ENCODE assay signal across 8 cellular contexts in the genomic region with DNA sequence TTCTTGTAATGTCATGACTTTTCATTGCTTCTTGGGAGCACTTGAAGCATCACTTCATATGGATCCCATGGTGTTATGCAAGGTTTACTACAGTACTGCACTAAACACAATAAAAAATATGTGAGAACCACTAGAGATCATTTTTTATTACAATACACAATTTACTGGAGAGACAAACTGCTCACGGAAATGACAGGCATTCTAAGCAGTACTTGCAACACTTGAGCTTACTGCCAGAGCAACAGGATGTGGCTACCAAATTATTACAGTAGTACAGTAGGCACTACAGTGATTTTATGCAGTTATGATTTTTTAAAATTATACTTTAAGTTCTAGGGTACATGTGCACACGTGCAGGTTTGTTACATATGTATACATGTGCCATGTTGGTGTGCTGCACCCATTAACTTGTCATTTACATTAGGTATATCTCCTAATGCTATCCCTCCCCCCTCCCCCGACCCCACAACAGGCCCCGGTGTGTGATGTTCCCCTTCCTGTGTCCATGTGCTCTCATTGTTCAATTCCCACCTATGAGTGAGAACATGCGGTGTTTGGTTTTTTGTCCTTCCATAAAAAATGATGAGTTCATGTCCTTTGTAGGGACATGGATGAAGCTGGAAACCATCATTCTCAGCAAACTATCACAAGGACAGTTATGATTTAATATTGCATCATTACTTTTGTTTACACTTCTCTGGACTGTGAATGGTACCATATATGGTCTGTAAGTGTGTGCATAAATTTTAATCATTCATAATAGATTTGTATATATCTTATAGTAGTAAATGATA. TPM values are rescaled to one million over a fixed set of nuclear protein-coding genes. Genes with fewer than 3 reads are reported as not detected.
DNase-seq lines count a peak whose midpoint lies in the region; ATAC-seq lines count a peak whose summit lies in the region.
"Not testable (repeated sequence)": the region's sequence is repeated elsewhere in the genome, so short reads cannot be mapped to it uniquely, and the experiment has no call there.

No MANE protein-coding gene starts in this region.

- POLR2A ChIA-PET in activated CD4-positive, alpha-beta memory T cell treated with anti-CD3 and anti-CD28 coated beads for 36 hours (lab: Charles Lee) = not testable (repeated sequence)

- H3K4me3 Mint-ChIP-seq in activated CD4-positive, alpha-beta memory T cell treated with anti-CD3 and anti-CD28 coated beads for 36 hours = not testable (repeated sequence)
- H3K4me3 Mint-ChIP-seq in activated naive CD8-positive, alpha-beta T cell treated with anti-CD3 and anti-CD28 coated beads for 36 hours = peak overlapping the region; percentile 26
- peak overlapping the region; percentile 69 for H3K4me3 Mint-ChIP-seq in natural killer cell treated with Interleukin-12 subunit alpha and Interleukin-12 subunit beta and Interleukin-15 and Interleukin-18, amount 100 ng/mL, for 72 hours

- DNase-seq in AG08396 (ENCODE audit: low spot score) (peak; percentile 11), EL (peak; percentile 56), OCI-M1 (lab: John Stamatoyannopoulos, UW) (peak; percentile 60), fibroblast of gingiva (ENCODE audit: low read depth) (peak; percentile 52)
- peak; percentile 13 for DNase-seq in activated CD4-positive, alpha-beta memory T cell treated with anti-CD3 and anti-CD28 coated beads for 36 hours
- DNase-seq in activated naive CD8-positive, alpha-beta T cell treated with anti-CD3 and anti-CD28 coated beads for 36 hours = not testable (repeated sequence)
- peak; percentile 63 for DNase-seq in natural killer cell treated with Interleukin-12 subunit alpha and Interleukin-12 subunit beta and Interleukin-15 and Interleukin-18, amount 100 ng/mL, for 72 hours (ENCODE audit: low spot score)

- peak overlapping the region; percentile 50 for H3K27ac ChIP-seq in KOPT-K1 (ENCODE audit: low read depth, low read length, poor library complexity, severe bottlenecking)

- peaks cover 27% of the 10 kb centered on the region for H3K4me1 Mint-ChIP-seq in activated CD4-positive, alpha-beta memory T cell treated with anti-CD3 and anti-CD28 coated beads for 36 hours (ENCODE audit: low read depth)
- peaks cover 30% of the 10 kb centered on the region for H3K4me1 Mint-ChIP-seq in activated naive CD8-positive, alpha-beta T cell treated with anti-CD3 and anti-CD28 coated beads for 36 hours
- H3K4me1 Mint-ChIP-seq in natural killer cell treated with Interleukin-12 subunit alpha and Interleukin-12 subunit beta and Interleukin-15 and Interleukin-18, amount 100 ng/mL, for 72 hours (ENCODE audit: low read depth in 2 of 2) = peaks cover 12 to 24% of the 10 kb centered on the region in 2 donors

- not testable (repeated sequence) for H3K9me3 Mint-ChIP-seq in activated CD4-positive, alpha-beta memory T cell treated with anti-CD3 and anti-CD28 coated beads for 36 hours; activated naive CD8-positive, alpha-beta T cell treated with anti-CD3 and anti-CD28 coated beads for 36 hours; natural killer cell treated with Interleukin-12 subunit alpha and Interleukin-12 subunit beta and Interleukin-15 and Interleukin-18, amount 100 ng/mL, for 72 hours

- not testable (repeated sequence) for H3K36me3 Mint-ChIP-seq in activated CD4-positive, alpha-beta memory T cell treated with anti-CD3 and anti-CD28 coated beads for 36 hours; natural killer cell treated with Interleukin-12 subunit alpha and Interleukin-12 subunit beta and Interleukin-15 and Interleukin-18, amount 100 ng/mL, for 72 hours
- peaks cover 11% of the 10 kb centered on the region for H3K36me3 Mint-ChIP-seq in activated naive CD8-positive, alpha-beta T cell treated with anti-CD3 and anti-CD28 coated beads for 36 hours

- ATAC-seq in natural killer cell treated with Interleukin-12 subunit alpha and Interleukin-12 subunit beta and Interleukin-15 and Interleukin-18, amount 100 ng/mL, for 72 hours = peak; percentile 90 to 91

- intact Hi-C loops in activated CD4-positive, alpha-beta memory T cell treated with anti-CD3 and anti-CD28 coated beads for 36 hours (cut with micrococcal nuclease) = loop anchor here (2.0 kb wide), 1 partner anchor 25 kb away; a partner anchor contains a TSS

- not testable (repeated sequence) for H3K27me3 Mint-ChIP-seq in activated CD4-positive, alpha-beta memory T cell treated with anti-CD3 and anti-CD28 coated beads for 36 hours; activated naive CD8-positive, alpha-beta T cell treated with anti-CD3 and anti-CD28 coated beads for 36 hours; natural killer cell treated with Interleukin-12 subunit alpha and Interleukin-12 subunit beta and Interleukin-15 and Interleukin-18, amount 100 ng/mL, for 72 hours

- CTCF ChIA-PET in activated CD4-positive, alpha-beta memory T cell treated with anti-CD3 and anti-CD28 coated beads for 36 hours (lab: Charles Lee) = interaction anchor here (1.0 kb wide), 1 partner anchor 160 kb away, joined by 3 read pairs; no protein-coding TSS in a partner anchor

- H3K36me3 ChIP-seq in KOPT-K1 (ENCODE audit: insufficient read depth, low read length) = peaks cover 47% of the 10 kb centered on the region

- H3K9me3 ChIP-seq in KOPT-K1 (ENCODE audit: insufficient read depth, low read length, poor library complexity, severe bottlenecking) = not testable (repeated sequence)

- peak overlapping the region; percentile 89 for H3K27ac Mint-ChIP-seq in activated CD4-positive, alpha-beta memory T cell treated with anti-CD3 and anti-CD28 coated beads for 36 hours
- H3K27ac Mint-ChIP-seq in activated naive CD8-positive, alpha-beta T cell treated with anti-CD3 and anti-CD28 coated beads for 36 hours = peak overlapping the region; percentile 96
- peak overlapping the region; percentile 88 to 92 for H3K27ac Mint-ChIP-seq in natural killer cell treated with Interleukin-12 subunit alpha and Interleukin-12 subunit beta and Interleukin-15 and Interleukin-18, amount 100 ng/mL, for 72 hours

RNA-seq across cellular contexts. Expression of a gene that starts 25.1 kb away (rescaled TPM):
- 10 to 100 TPM; 14.1 to 15.3 TPM for total RNA-seq in activated CD4-positive, alpha-beta memory T cell treated with anti-CD3 and anti-CD28 coated beads for 36 hours
- 10 to 100 TPM; 12.0 to 14.3 TPM for total RNA-seq in activated naive CD8-positive, alpha-beta T cell treated with anti-CD3 and anti-CD28 coated beads for 36 hours
- total RNA-seq in natural killer cell treated with Interleukin-12 subunit alpha and Interleukin-12 subunit beta and Interleukin-15 and Interleukin-18, amount 100 ng/mL, for 72 hours = 10 to 100 TPM; 22.1 to 22.6 TPM
